5 cellular contexts compared by ENCODE assay signal in genomic region chr6:61833176-61833716, GRCh38.
"Had no signal": no experiment of that assay in that cellular context is flagged by ENCODE, and none has a peak within 500 bp of the region (broad histone marks: within the 10 kb centered on the region; RNA-seq: fewer than 3 reads in every experiment).

No MANE protein-coding gene starts in this region.

- DNase-seq: GM23248, GOT3, H7, HFFc6, IMR-90 had no signal
